Comparison of ENCODE assay signal across 8 cellular contexts in genomic region chr3:101850327-101851048, GRCh38. TPM values are rescaled to one million over a fixed set of nuclear protein-coding genes. Genes with fewer than 3 reads are reported as not detected.
A peak's percentile ranks its signal among the peaks of the same experiment; 100 is the strongest.
DNase-seq lines count a peak whose midpoint lies in the region; ATAC-seq and TF ChIP-seq lines count a peak whose summit lies in the region.

No MANE protein-coding gene starts in this region.

- DNase-seq in CD4-positive, CD25-positive, alpha-beta regulatory T cell, result peak; percentile 51 to 93 (median 83)
- DNase-seq in NAMALWA (ENCODE audit: low spot score) (peak; percentile 61), fibroblast of mammary gland (ENCODE audit: low read depth) (peak; percentile 85), ecto neural progenitor cell (ENCODE audit: low spot score) (no peak)
- DNase-seq in activated T-cell treated with anti-CD3 and anti-CD28 coated beads, Interleukin-2, amount 50 U/mL, for 24 hours, result no peak

- H3K9me3 Mint-ChIP-seq in CD4-positive, CD25-positive, alpha-beta regulatory T cell, result no peaks in the 10 kb centered on the region
- H3K9me3 Mint-ChIP-seq in activated T-cell treated with anti-CD3 and anti-CD28 coated beads, Interleukin-2, amount 50 U/mL, for 24 hours, result no peaks in the 10 kb centered on the region

- H3K4me3 Mint-ChIP-seq in CD4-positive, CD25-positive, alpha-beta regulatory T cell, result peak overlapping the region; percentile 97 to 99 (median 98)
- peak overlapping the region; percentile 97 for H3K4me3 Mint-ChIP-seq in activated T-cell treated with anti-CD3 and anti-CD28 coated beads, Interleukin-2, amount 50 U/mL, for 24 hours

- no peak for TF ChIP-seq CTCF in fibroblast of mammary gland (conservative IDR thresholded peaks at IDR 0.05; ENCODE audit: control insufficient read depth, insufficient read depth, low read depth, low read length)

- H3K4me1 Mint-ChIP-seq in CD4-positive, CD25-positive, alpha-beta regulatory T cell, result peaks cover 26 to 63% (median 49%) of the 10 kb centered on the region in 4 donors
- peaks cover 63% of the 10 kb centered on the region for H3K4me1 Mint-ChIP-seq in activated T-cell treated with anti-CD3 and anti-CD28 coated beads, Interleukin-2, amount 50 U/mL, for 24 hours (ENCODE audit: low read depth)

- H3K4me1 ChIP-seq in CD4-positive, CD25-positive, alpha-beta regulatory T cell (ENCODE audit: control insufficient read depth, insufficient read depth, low read length, poor library complexity, severe bottlenecking), result peaks cover 30% of the 10 kb centered on the region
- peaks cover 17% of the 10 kb centered on the region for H3K4me1 ChIP-seq in rectal smooth muscle tissue (ENCODE audit: control insufficient read depth, insufficient read depth, low read length)

- peak overlapping the region; percentile 91 for H3K9ac ChIP-seq in rectal smooth muscle tissue (ENCODE audit: low read length)

- H3K27ac ChIP-seq in CD4-positive, CD25-positive, alpha-beta regulatory T cell (ENCODE audit: insufficient read depth, low read length, poor library complexity, severe bottlenecking), result peak overlapping the region; percentile 96
- peak overlapping the region; percentile 98 for H3K27ac ChIP-seq in rectal smooth muscle tissue (ENCODE audit: low read depth, low read length)

- no peaks in the 10 kb centered on the region for H3K9me3 ChIP-seq in CD4-positive, CD25-positive, alpha-beta regulatory T cell (ENCODE audit: control insufficient read depth in 2 of 2, low read length in 2 of 2)

- no peaks in the 10 kb centered on the region for H3K27me3 ChIP-seq in CD4-positive, CD25-positive, alpha-beta regulatory T cell (ENCODE audit: control insufficient read depth, insufficient read depth, low read length)
- H3K27me3 ChIP-seq in rectal smooth muscle tissue (ENCODE audit: control insufficient read depth, insufficient read depth, low read length), result no peaks in the 10 kb centered on the region

- H3K4me3 ChIP-seq in CD4-positive, CD25-positive, alpha-beta regulatory T cell (ENCODE audit: low read depth, low read length), result peak overlapping the region; percentile 100
- peak overlapping the region; percentile 91 for H3K4me3 ChIP-seq in fibroblast of mammary gland (ENCODE audit: control insufficient read depth, low read depth, low read length)
- H3K4me3 ChIP-seq in rectal smooth muscle tissue (ENCODE audit: low read length), result peak overlapping the region; percentile 77

- peaks cover 40% of the 10 kb centered on the region for H3K36me3 ChIP-seq in CD4-positive, CD25-positive, alpha-beta regulatory T cell (ENCODE audit: control insufficient read depth, insufficient read depth, low read length)
- H3K36me3 ChIP-seq in rectal smooth muscle tissue (ENCODE audit: control insufficient read depth, insufficient read depth, low read length), result peaks cover 29% of the 10 kb centered on the region

- peaks cover 45% of the 10 kb centered on the region for H3K36me3 Mint-ChIP-seq in CD4-positive, CD25-positive, alpha-beta regulatory T cell
- peaks cover 58% of the 10 kb centered on the region for H3K36me3 Mint-ChIP-seq in activated T-cell treated with anti-CD3 and anti-CD28 coated beads, Interleukin-2, amount 50 U/mL, for 24 hours (ENCODE audit: low read depth)

- H3K27me3 Mint-ChIP-seq in CD4-positive, CD25-positive, alpha-beta regulatory T cell, result peaks cover 6% of the 10 kb centered on the region
- H3K27me3 Mint-ChIP-seq in activated T-cell treated with anti-CD3 and anti-CD28 coated beads, Interleukin-2, amount 50 U/mL, for 24 hours, result no peaks in the 10 kb centered on the region

- peak; percentile 10 to 25 for ATAC-seq in CD4-positive, CD25-positive, alpha-beta regulatory T cell (ENCODE audit: low read depth in 2 of 2)
- ATAC-seq in GM19463 (IDR thresholded peaks at IDR 0.05; ENCODE audit: unreplicated experiment) (peak; percentile 21), GM21737 (IDR thresholded peaks at IDR 0.05; ENCODE audit: unreplicated experiment) (no peak)

- H3K27ac Mint-ChIP-seq in CD4-positive, CD25-positive, alpha-beta regulatory T cell, result peak overlapping the region; percentile 99 to 100 (median 99)
- H3K27ac Mint-ChIP-seq in activated T-cell treated with anti-CD3 and anti-CD28 coated beads, Interleukin-2, amount 50 U/mL, for 24 hours, result peak overlapping the region; percentile 99

RNA-seq across cellular contexts. Expression of gene NFKBIZ, which starts 1.2 kb away (rescaled TPM):
- total RNA-seq in CD4-positive, CD25-positive, alpha-beta regulatory T cell, result 637 TPM
- polyA plus RNA-seq in CD4-positive, CD25-positive, alpha-beta regulatory T cell, result 10 to 100 TPM; 15.2 to 28.2 (median 21.6) TPM

Comparison
In these comparisons a context has a peak if more than half of its experiments do, and no peak if none do; other contexts are left out.
1. DNase-seq: peak in CD4-positive, CD25-positive, alpha-beta regulatory T cell (3 of 3), NAMALWA (single experiment) and fibroblast of mammary gland (single experiment); none in activated T-cell treated with anti-CD3 and anti-CD28 coated beads, Interleukin-2, amount 50 U/mL, for 24 hours (single experiment) and ecto neural progenitor cell (single experiment).
2. Peak in every context shown above with its lines, with median percentiles within 50 percentile points of each other: H3K4me3 ChIP-seq.